1 cellular context compared by ENCODE assay signal in genomic region chr4:75633846-75634245, GRCh38.
TF ChIP-seq lines count a peak whose summit lies in the region.

No MANE protein-coding gene starts in this region.

TF ChIP-seq in GM23338, 12 proteins besides CTCF, POLR2A, EP300 and RAD21:
- no peak for TF ChIP-seq ZNF462 (CRISPR knock-in tag; IDR thresholded peaks at IDR 0.05)
- no peak for TF ChIP-seq POLR2AphosphoS5 (IDR thresholded peaks at IDR 0.05; ENCODE audit: low read depth)
- no peak for TF ChIP-seq ETS1 (IDR thresholded peaks at IDR 0.05)
- TF ChIP-seq NANOG (IDR thresholded peaks at IDR 0.05; ENCODE audit: borderline replicate concordance): no peak
